ENCODE assay signal across 1 cellular context in genomic region chr10:76553700-76554470, GRCh38.
TF ChIP-seq lines count a peak whose summit lies in the region.

No MANE protein-coding gene starts in this region.

TF ChIP-seq in IMR-90, 13 proteins besides CTCF, POLR2A, EP300 and RAD21:
- no peak for TF ChIP-seq NFE2L2 (IDR thresholded peaks at IDR 0.05; ENCODE audit: low read depth, low read length)
- no peak for TF ChIP-seq BHLHE40 (IDR thresholded peaks at IDR 0.05; ENCODE audit: low read depth, low read length)
- no peak for TF ChIP-seq RFX5 (IDR thresholded peaks at IDR 0.05; ENCODE audit: low read depth, low read length)
- TF ChIP-seq MAZ (IDR thresholded peaks at IDR 0.05; ENCODE audit: borderline replicate concordance, low read depth, low read length): no peak
- no peak for TF ChIP-seq CEBPB (IDR thresholded peaks at IDR 0.05; ENCODE audit: low read depth, low read length)
- no peak for TF ChIP-seq MXI1 (IDR thresholded peaks at IDR 0.05; ENCODE audit: borderline replicate concordance, low read depth, low read length)
- TF ChIP-seq SMC3 (IDR thresholded peaks at IDR 0.05; ENCODE audit: low read depth, low read length): no peak
- TF ChIP-seq FOS (IDR thresholded peaks at IDR 0.05; ENCODE audit: low read depth, low read length): no peak
